In genomic region chr15:76206325-76206976, GRCh38 we compare ENCODE assay signal across 10 cellular contexts.
DNase-seq lines count a peak whose midpoint lies in the region; ATAC-seq, FAIRE-seq and TF ChIP-seq lines count a peak whose summit lies in the region.
"Had no signal": no experiment of that assay in that cellular context is flagged by ENCODE, and none has a peak within 500 bp of the region (broad histone marks: within the 10 kb centered on the region; RNA-seq: fewer than 3 reads in every experiment).

No MANE protein-coding gene starts in this region.

- DNase-seq in A172 (ENCODE audit: low spot score) (peak; percentile 83), NCI-H128 (lab: John Stamatoyannopoulos, UW; ENCODE audit: unreplicated experiment) (peak; percentile 69), K562 (ENCODE audit: extremely low read depth in 1 of 4, low spot score in 3 of 4) (no peak), left colon (peak; percentile 75 to 78), nephron progenitor cell (no peak), HTR-8/SVneo (ENCODE audit: insufficient read length, low spot score) (no peak)
- DNase-seq: AML-193, T-helper 2 cell had no signal

- FAIRE-seq in K562 (lab: Jason Lieb, UNC) (no peak), HTR-8/SVneo (lab: Jason Lieb, UNC) (no peak)

- H3K4me2 ChIP-seq in K562 (ENCODE audit: insufficient read depth, low read length): no peak overlapping the region

- TF ChIP-seq EP300 in K562 (IDR thresholded peaks at IDR 0.05; ENCODE audit: low read length): no peak

- H3K27me3 Mint-ChIP-seq in nephron progenitor cell (ENCODE audit: low read depth, poor library complexity): peaks cover 3% of the 10 kb centered on the region

- POLR2A ChIA-PET in K562 (lab: Yijun Ruan, JAX): interaction anchor here (0.6 to 0.8 kb wide), 4 partner anchors 10 to 106 kb away, joined by 3 to 4 read pairs (median 4); no protein-coding TSS in a partner anchor

- peaks cover 34% of the 10 kb centered on the region for H3K4me1 Mint-ChIP-seq in nephron progenitor cell

- H3K4me1 ChIP-seq in K562 (replicated peaks in 1 of 2; ENCODE audit: control insufficient read depth in 2 of 2, insufficient read depth in 2 of 2, low read length in 2 of 2): peaks cover 0 to 4% of the 10 kb centered on the region in 2 experiments; a peak in 1 of 5 replicates

- TF ChIP-seq CTCF in K562 (IDR thresholded peaks at IDR 0.05 in 2 of 3, conservative IDR thresholded peaks at IDR 0.05 in 1 of 3; ENCODE audit: insufficient read depth in 2 of 3, low read depth in 1 of 3, low read length in 3 of 3): no peak
- no peak for TF ChIP-seq CTCF in nephron progenitor cell (IDR thresholded peaks at IDR 0.05)

- peaks cover 13% of the 10 kb centered on the region for H3K36me3 Mint-ChIP-seq in nephron progenitor cell (ENCODE audit: low read depth)

- peaks cover 4% of the 10 kb centered on the region for H3K9me1 ChIP-seq in K562 (ENCODE audit: control insufficient read depth, insufficient read depth, low read length)

- no peak overlapping the region for H3K9ac ChIP-seq in K562 (ENCODE audit: insufficient read depth in 1 of 2, low read depth in 2 of 2, low read length in 2 of 2)

- no TSS peak for BruUV-seq in K562 (replicated peaks; lab: Mats Ljungman, UMichigan)

- H3K9me3 ChIP-seq in K562 (replicated peaks; ENCODE audit: control insufficient read depth, insufficient read depth, low read depth, low read length): no peaks in the 10 kb centered on the region

- H3K4me3 ChIP-seq in K562: no peak overlapping the region

- no peak for TF ChIP-seq POLR2A in K562 (conservative IDR thresholded peaks at IDR 0.05)

- H3K36me3 ChIP-seq in K562 (ENCODE audit: control insufficient read depth, insufficient read depth, low read length): peaks cover 40% of the 10 kb centered on the region; the same call in 2 of the 3 replicates

- H3K9me3 Mint-ChIP-seq in nephron progenitor cell: no peaks in the 10 kb centered on the region

- no peak for ATAC-seq in K562
- ATAC-seq in left colon: peak; percentile 54
- no peak for ATAC-seq in HG03045 (IDR thresholded peaks at IDR 0.05; ENCODE audit: unreplicated experiment)
- no peak for ATAC-seq in GM18868 (IDR thresholded peaks at IDR 0.05; ENCODE audit: unreplicated experiment)

- no peak overlapping the region for H3K27ac ChIP-seq in K562 (ENCODE audit: extremely low read depth, low read depth, low read length)

- CTCF ChIA-PET in K562 (lab: Yijun Ruan, JAX; ENCODE audit: low intra/inter-chr PET ratio): no interaction called here

- H3K4me3 Mint-ChIP-seq in nephron progenitor cell: no peak overlapping the region

- H3K27ac Mint-ChIP-seq in nephron progenitor cell: no peak overlapping the region

- no peak for TF ChIP-seq RAD21 in K562 (CRISPR knock-in tag; conservative IDR thresholded peaks at IDR 0.05 in 1 of 2, IDR thresholded peaks at IDR 0.05 in 1 of 2)

- no peaks in the 10 kb centered on the region for H3K27me3 ChIP-seq in K562 (ENCODE audit: control insufficient read depth in 2 of 2, insufficient read depth in 2 of 2, low read length in 2 of 2)

- no peaks in the 10 kb centered on the region for H3K79me2 ChIP-seq in K562 (ENCODE audit: control insufficient read depth, insufficient read depth, low read length)

- in situ Hi-C loops in K562 (cut with MboI): no loop called here

- no peak overlapping the region for H2AFZ ChIP-seq in K562 (ENCODE audit: low read depth, low read length)

- WGBS in K562 (ENCODE audit: insufficient coverage, low coverage, missing lambda C conversion rate): 88% methylated on average over 4 of the region's 4 CpGs

- intact Hi-C loops in K562 (cut with micrococcal nuclease): no loop called here
- intact Hi-C loops in left colon (cut with DNase I, micrococcal nuclease): no loop called here

- no peaks in the 10 kb centered on the region; the same call in 1 of the 2 replicates for H4K20me1 ChIP-seq in K562 (replicated peaks; ENCODE audit: control insufficient read depth, insufficient read depth, low read length)

TF ChIP-seq in K562, 482 proteins besides CTCF, POLR2A, EP300 and RAD21:
- TF ChIP-seq NFIC (IDR thresholded peaks at IDR 0.05) (peak; percentile 98), NFIX (CRISPR knock-in tag; IDR thresholded peaks at IDR 0.05; ENCODE audit: low read depth) (peak; percentile 90), POLR2G (IDR thresholded peaks at IDR 0.05; ENCODE audit: low read depth, low read length) (0 out of 2 replicates have a peak, but pooled peaks have one; percentile 22), ZFP1 (CRISPR knock-in tag; IDR thresholded peaks at IDR 0.05) (no peak), HDAC8 (tag; IDR thresholded peaks at IDR 0.05) (no peak)

Comparison
In these comparisons a context has a peak if more than half of its experiments do, and no peak if none do; other contexts are left out.
1. DNase-seq: peak in A172 (single experiment), NCI-H128 (single experiment) and left colon (2 of 2); none in K562 (0 of 4), nephron progenitor cell (single experiment) and HTR-8/SVneo (single experiment).